In genomic region chr3:124773351-124774304, GRCh38 we compare ENCODE assay signal across 1 cellular context.
TF ChIP-seq lines count a peak whose summit lies in the region.

No MANE protein-coding gene starts in this region.

TF ChIP-seq in IMR-90, 13 proteins besides CTCF, POLR2A, EP300 and RAD21:
- TF ChIP-seq ELK1 (IDR thresholded peaks at IDR 0.05; ENCODE audit: borderline replicate concordance, low read depth, low read length) (no peak), MXI1 (IDR thresholded peaks at IDR 0.05; ENCODE audit: borderline replicate concordance, low read depth, low read length) (no peak), FOS (IDR thresholded peaks at IDR 0.05; ENCODE audit: low read depth, low read length) (no peak), USF2 (IDR thresholded peaks at IDR 0.05; ENCODE audit: low read depth, low read length) (no peak), NFE2L2 (IDR thresholded peaks at IDR 0.05; ENCODE audit: low read depth, low read length) (no peak), MAZ (IDR thresholded peaks at IDR 0.05; ENCODE audit: borderline replicate concordance, low read depth, low read length) (no peak), SMC3 (IDR thresholded peaks at IDR 0.05; ENCODE audit: low read depth, low read length) (no peak), BHLHE40 (IDR thresholded peaks at IDR 0.05; ENCODE audit: low read depth, low read length) (no peak), CEBPB (IDR thresholded peaks at IDR 0.05; ENCODE audit: low read depth, low read length) (no peak), RFX5 (IDR thresholded peaks at IDR 0.05; ENCODE audit: low read depth, low read length) (no peak), MAFK (IDR thresholded peaks at IDR 0.05; ENCODE audit: low read depth, low read length) (no peak), RCOR1 (IDR thresholded peaks at IDR 0.05; ENCODE audit: insufficient replicate concordance, low read length) (no peak), CHD1 (IDR thresholded peaks at IDR 0.05; ENCODE audit: low read depth, low read length) (no peak)
